17 cellular contexts compared by ENCODE assay signal in the genomic region with DNA sequence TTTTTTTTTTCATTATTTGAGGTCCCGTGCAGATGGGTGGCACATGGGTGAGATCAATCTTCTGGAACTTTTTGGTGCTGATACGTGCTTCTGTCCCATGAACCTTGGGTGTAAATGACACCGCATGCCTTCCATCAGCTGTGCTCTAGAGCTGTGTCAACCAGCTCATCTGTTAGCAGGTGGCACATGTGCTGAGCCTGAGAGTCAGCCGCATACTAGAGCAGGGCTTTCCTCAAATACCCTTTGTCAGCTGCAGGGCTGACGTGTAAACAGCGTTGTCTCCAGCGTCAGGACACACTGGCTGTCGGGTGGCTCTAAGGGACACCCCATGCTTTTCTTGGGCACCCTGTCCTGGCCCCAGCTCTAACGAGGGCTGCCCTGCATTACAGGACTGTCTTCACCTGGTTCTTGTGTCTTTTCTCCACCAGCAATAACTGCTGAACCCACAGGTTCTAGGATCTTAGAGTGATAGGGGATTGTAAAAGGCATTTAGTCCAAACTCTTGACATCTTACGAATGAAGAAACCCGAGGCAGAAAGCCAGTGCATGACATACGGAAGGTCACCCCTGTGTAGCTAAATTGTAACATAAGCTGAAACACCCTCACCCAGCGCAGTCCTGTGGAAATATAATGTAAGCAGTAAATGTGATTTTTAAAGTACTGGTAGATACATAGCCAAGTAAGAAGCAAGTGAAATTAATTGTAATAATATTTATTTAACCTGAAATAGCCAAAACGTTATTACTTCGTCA.
"Had no signal": no experiment of that assay in that cellular context is flagged by ENCODE, and none has a peak within 500 bp of the region (broad histone marks: within the 10 kb centered on the region; RNA-seq: fewer than 3 reads in every experiment).

No MANE protein-coding gene starts in this region.

- H3K4me2 ChIP-seq: hepatocyte had no signal

- H2AFZ ChIP-seq: hepatocyte had no signal

- DNase-seq: activated CD4-positive, CD25-positive, alpha-beta regulatory T cell treated with anti-CD3 and anti-CD28 coated beads, Interleukin-2, amount 50 U/mL, for 72 hours; activated naive CD8-positive, alpha-beta T cell treated with anti-CD3 and anti-CD28 coated beads for 36 hours; anterior cingulate cortex; dorsolateral prefrontal cortex; endodermal cell; gastrocnemius medialis; naive thymus-derived CD8-positive, alpha-beta T cell; small intestine; stimulated activated CD4-positive, alpha-beta T cell treated with anti-CD3 and anti-CD28 coated beads, Interleukin-4, amount 100 ng/mL, for 24 hours; stimulated activated naive CD4-positive, alpha-beta T cell; substantia nigra; T-helper 1 cell; T1000; trophoblast cell had no signal

- H3K4me3 ChIP-seq: dorsolateral prefrontal cortex, gastrocnemius medialis, hepatocyte, lung had no signal

- H3K27ac ChIP-seq: gastrocnemius medialis, hepatocyte had no signal

- H3K9me3 ChIP-seq: gastrocnemius medialis had no signal

- ATAC-seq: naive thymus-derived CD8-positive, alpha-beta T cell; SK-N-SH treated with all-trans-retinoic acid at 6 μM for 48 hours had no signal

- H3K36me3 ChIP-seq: gastrocnemius medialis had no signal

- H3K27me3 ChIP-seq: dorsolateral prefrontal cortex, gastrocnemius medialis, hepatocyte had no signal
